1 cellular context compared by ENCODE assay signal in genomic region chr5:133889271-133889905, GRCh38.
TF ChIP-seq lines count a peak whose summit lies in the region.

No MANE protein-coding gene starts in this region.

TF ChIP-seq in H1, 55 proteins besides CTCF, POLR2A, EP300 and RAD21 (continued from another document):
- TF ChIP-seq CHD7 (IDR thresholded peaks at IDR 0.05; ENCODE audit: insufficient replicate concordance, low read length) (no peak), USF2 (IDR thresholded peaks at IDR 0.05; ENCODE audit: low read length) (no peak), SIN3A (conservative IDR thresholded peaks at IDR 0.05 in 1 of 2, IDR thresholded peaks at IDR 0.05 in 1 of 2; ENCODE audit: low read depth in 1 of 2, low read length in 2 of 2) (no peak), RBBP5 (IDR thresholded peaks at IDR 0.05; ENCODE audit: borderline replicate concordance, low read depth, low read length) (no peak), CBX5 (IDR thresholded peaks at IDR 0.05; ENCODE audit: low read depth, low read length) (no peak), JUND (IDR thresholded peaks at IDR 0.05; ENCODE audit: low read length) (no peak), EZH2 (IDR thresholded peaks at IDR 0.05; ENCODE audit: low read depth, low read length, severe bottlenecking) (no peak), TEAD4 (IDR thresholded peaks at IDR 0.05; ENCODE audit: low read depth, low read length) (no peak), SRF (IDR thresholded peaks at IDR 0.05; ENCODE audit: low read depth, low read length) (no peak), NRF1 (IDR thresholded peaks at IDR 0.05; ENCODE audit: low read depth, low read length) (no peak), ZNF274 (IDR thresholded peaks at IDR 0.05; ENCODE audit: borderline replicate concordance, extremely low read depth, low read length) (no peak), SUZ12 (IDR thresholded peaks at IDR 0.05; ENCODE audit: low read length) (no peak), GTF2F1 (IDR thresholded peaks at IDR 0.05; ENCODE audit: borderline replicate concordance, low read depth, low read length) (no peak), CHD2 (IDR thresholded peaks at IDR 0.05; ENCODE audit: low read length) (no peak), NANOG (IDR thresholded peaks at IDR 0.05; ENCODE audit: insufficient read depth, low read depth, low read length, poor library complexity, severe bottlenecking) (no peak)
- TF ChIP-seq, protein P1, sequence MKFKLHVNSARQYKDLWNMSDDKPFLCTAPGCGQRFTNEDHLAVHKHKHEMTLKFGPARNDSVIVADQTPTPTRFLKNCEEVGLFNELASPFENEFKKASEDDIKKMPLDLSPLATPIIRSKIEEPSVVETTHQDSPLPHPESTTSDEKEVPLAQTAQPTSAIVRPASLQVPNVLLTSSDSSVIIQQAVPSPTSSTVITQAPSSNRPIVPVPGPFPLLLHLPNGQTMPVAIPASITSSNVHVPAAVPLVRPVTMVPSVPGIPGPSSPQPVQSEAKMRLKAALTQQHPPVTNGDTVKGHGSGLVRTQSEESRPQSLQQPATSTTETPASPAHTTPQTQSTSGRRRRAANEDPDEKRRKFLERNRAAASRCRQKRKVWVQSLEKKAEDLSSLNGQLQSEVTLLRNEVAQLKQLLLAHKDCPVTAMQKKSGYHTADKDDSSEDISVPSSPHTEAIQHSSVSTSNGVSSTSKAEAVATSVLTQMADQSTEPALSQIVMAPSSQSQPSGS (IDR thresholded peaks at IDR 0.05; ENCODE audit: low read length): no peak
